Comparison of ENCODE assay signal across 8 cellular contexts in the genomic region with DNA sequence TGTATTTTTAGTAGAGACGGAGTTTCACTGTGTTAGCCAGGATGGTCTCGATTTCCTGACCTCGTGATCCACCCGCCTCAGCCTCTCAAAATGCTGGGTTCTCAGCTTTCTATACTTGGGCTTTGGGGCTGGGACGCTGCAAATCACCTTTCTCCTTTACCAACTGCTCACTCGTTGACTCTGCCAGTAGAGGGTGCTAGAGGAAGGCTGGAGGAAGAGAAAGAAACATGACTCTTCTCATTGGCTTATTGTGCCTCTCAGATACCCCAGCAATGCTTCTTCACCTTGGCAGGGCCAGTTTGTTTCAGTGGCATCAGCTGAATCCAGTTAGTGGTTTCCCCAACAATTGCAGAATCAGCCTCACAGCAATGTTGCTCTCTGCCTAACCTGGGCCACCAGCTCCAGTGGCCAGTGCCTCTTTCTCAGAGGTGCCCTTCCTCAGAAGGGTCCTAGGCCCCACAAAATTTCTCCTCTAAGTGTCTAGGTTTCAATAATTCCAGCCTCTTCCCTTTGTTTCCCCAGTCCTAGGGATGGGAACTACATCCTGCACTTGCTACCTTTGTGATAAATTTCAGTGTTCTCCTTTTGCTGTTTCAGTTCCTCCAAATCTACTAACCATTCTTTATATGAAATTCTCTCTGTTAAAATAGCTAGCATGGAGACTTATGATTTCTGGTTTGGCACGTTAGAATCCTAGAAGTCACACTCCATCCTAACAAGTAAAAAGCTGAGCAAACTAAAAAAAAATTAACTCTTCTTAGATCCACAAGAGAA.
DNase-seq lines count a peak whose midpoint lies in the region; ATAC-seq and TF ChIP-seq lines count a peak whose summit lies in the region.

No MANE protein-coding gene starts in this region.

- H3K4me3 ChIP-seq in HFF-Myc (replicated peaks; ENCODE audit: low read depth, low read length) (no peak overlapping the region), SU-DHL-6 (ENCODE audit: insufficient read depth, low read length, poor library complexity, severe bottlenecking) (no peak overlapping the region), fibroblast of pulmonary artery (replicated peaks; ENCODE audit: low read depth, low read length) (no peak overlapping the region), spleen (no peak overlapping the region)

- H3K9me2 ChIP-seq in SU-DHL-6 (replicated peaks; ENCODE audit: insufficient read depth, low read length) = no peaks in the 10 kb centered on the region

- TF ChIP-seq POLR2A in spleen (IDR thresholded peaks at IDR 0.05) = no peak

- 22 to 51% (median 29%) methylated on average over 7 of the region's 7 CpGs for WGBS in spleen, 5 donors

- H2AFZ ChIP-seq in SU-DHL-6 (ENCODE audit: low read depth, low read length, severe bottlenecking) = no peak overlapping the region

- H3K9me3 ChIP-seq in SU-DHL-6 (ENCODE audit: insufficient read depth, low read length) (no peaks in the 10 kb centered on the region), spleen (peaks cover 0 to 6% (median 1%) of the 10 kb centered on the region in 8 donors)

- H3K36me3 ChIP-seq in SU-DHL-6 (ENCODE audit: low read length) (no peaks in the 10 kb centered on the region), spleen (no peaks in the 10 kb centered on the region)

- no peaks in the 10 kb centered on the region for H4K20me1 ChIP-seq in SU-DHL-6 (ENCODE audit: low read depth, low read length)

- H3K27ac ChIP-seq in SU-DHL-6 (ENCODE audit: low read depth, low read length) (no peak overlapping the region), spleen (no peak overlapping the region)

- DNase-seq in stimulated activated CD4-positive, alpha-beta T cell treated with anti-CD3 and anti-CD28 coated beads, Interleukin-1b, Interleukin-23, amount 100 ng/mL, for 48 hours = peak; percentile 8
- no peak for DNase-seq in stimulated activated CD4-positive, alpha-beta T cell treated with anti-CD3 and anti-CD28 coated beads, Interleukin-4, amount 100 ng/mL, for 1 hour
- DNase-seq in HFF-Myc (ENCODE audit: extremely low read depth, low read depth) (peak; percentile 52), NCI-H1105 treated with DMSO at 0.1 percent for 48 hours (lab: John Stamatoyannopoulos, UW) (peak; percentile 58), fibroblast of pulmonary artery (ENCODE audit: low read depth) (peak; percentile 79), spleen (no peak)

- no peak overlapping the region for H3K9ac ChIP-seq in SU-DHL-6 (ENCODE audit: low read length)

- H3K4me2 ChIP-seq in SU-DHL-6 (ENCODE audit: low read depth, low read length, poor library complexity, severe bottlenecking) = no peak overlapping the region

- H3K4me1 ChIP-seq in spleen = no peaks in the 10 kb centered on the region

- no peaks in the 10 kb centered on the region for H3K79me2 ChIP-seq in SU-DHL-6 (ENCODE audit: insufficient read depth, low read length)

- TF ChIP-seq CTCF in HFF-Myc (IDR thresholded peaks at IDR 0.05; ENCODE audit: low read depth, low read length, missing control alignments) = peak; percentile 85
- TF ChIP-seq CTCF in SU-DHL-6 (IDR thresholded peaks at IDR 0.05; ENCODE audit: insufficient read depth, low read length, poor library complexity, severe bottlenecking) = peak; percentile 33
- TF ChIP-seq CTCF in fibroblast of pulmonary artery (IDR thresholded peaks at IDR 0.05; ENCODE audit: low read length, missing control alignments) = peak; percentile 89
- peak in 6 of 11 experiments; percentile 10 to 36 (median 28) for TF ChIP-seq CTCF in spleen (IDR thresholded peaks at IDR 0.05 in 8 of 11, conservative IDR thresholded peaks at IDR 0.05 in 3 of 11)

- no peaks in the 10 kb centered on the region for H3F3A ChIP-seq in SU-DHL-6 (ENCODE audit: insufficient read depth)

- ATAC-seq in GM21717 (IDR thresholded peaks at IDR 0.05; ENCODE audit: unreplicated experiment) = no peak

- intact Hi-C loops in spleen (cut with DNase I; ENCODE audit: low total_unique reads) = no loop called here

- no peaks in the 10 kb centered on the region for H3K27me3 ChIP-seq in SU-DHL-6 (ENCODE audit: low read length)
- peaks cover 0 to 48% (median 0%) of the 10 kb centered on the region in 7 donors for H3K27me3 ChIP-seq in spleen (replicated peaks in 1 of 7)

Comparison
In these comparisons a context has a peak if more than half of its experiments do, and no peak if none do; other contexts are left out.
1. DNase-seq: peak in stimulated activated CD4-positive, alpha-beta T cell treated with anti-CD3 and anti-CD28 coated beads, Interleukin-1b, Interleukin-23, amount 100 ng/mL, for 48 hours (single experiment), HFF-Myc (single experiment), NCI-H1105 treated with DMSO at 0.1 percent for 48 hours (single experiment) and fibroblast of pulmonary artery (single experiment); none in stimulated activated CD4-positive, alpha-beta T cell treated with anti-CD3 and anti-CD28 coated beads, Interleukin-4, amount 100 ng/mL, for 1 hour (single experiment) and spleen (single experiment).
2. CTCF ChIP-seq: peak in every context shown above with its lines; median percentile 89 in fibroblast of pulmonary artery; 85 in HFF-Myc; 33 in SU-DHL-6; 28 in spleen.